24 cellular contexts compared by ENCODE assay signal in genomic region chr15:69271217-69271616, GRCh38. TPM values are rescaled to one million over a fixed set of nuclear protein-coding genes. Genes with fewer than 3 reads are reported as not detected.
"Had no signal": no experiment of that assay in that cellular context is flagged by ENCODE, and none has a peak within 500 bp of the region (broad histone marks: within the 10 kb centered on the region; RNA-seq: fewer than 3 reads in every experiment).

No MANE protein-coding gene starts in this region.

- H3K4me2 ChIP-seq: smooth muscle cell had no signal

- H3K27me3 Mint-ChIP-seq: stimulated activated naive CD8-positive, alpha-beta T cell treated with anti-CD3 and anti-CD28 coated beads, Interleukin-15, Interleukin-2, amounts not matched to agents 100 ng/mL and 50 ng/mL, for 24 hours had no signal

- H3K9me3 ChIP-seq: left ventricle myocardium inferior, ovary, right atrium auricular region, right lobe of liver, suprapubic skin, thoracic aorta, tibial artery, upper lobe of right lung had no signal

- H3K27ac ChIP-seq: left ventricle myocardium inferior, ovary, right atrium auricular region, right lobe of liver, suprapubic skin, thoracic aorta, tibial artery, upper lobe of right lung had no signal

- H3K4me1 ChIP-seq: right lobe of liver, suprapubic skin, tibial artery had no signal

- H3K9me3 Mint-ChIP-seq: mesothelial cell of epicardium; naive B cell; natural killer cell; stimulated activated effector memory CD8-positive, alpha-beta T cell treated with anti-CD3 and anti-CD28 coated beads, Interleukin-12 subunit alpha, Interleukin-12 subunit beta, amount 100 ng/mL, for 72 hours; stimulated activated naive CD8-positive, alpha-beta T cell treated with anti-CD3 and anti-CD28 coated beads, Interleukin-15, Interleukin-2, amounts not matched to agents 100 ng/mL and 50 ng/mL, for 24 hours had no signal

- H3K27ac Mint-ChIP-seq: mesothelial cell of epicardium; naive B cell; natural killer cell; progenitor cell of endocrine pancreas; stimulated activated effector memory CD8-positive, alpha-beta T cell treated with anti-CD3 and anti-CD28 coated beads, Interleukin-12 subunit alpha, Interleukin-12 subunit beta, amount 100 ng/mL, for 72 hours; stimulated activated naive CD8-positive, alpha-beta T cell treated with anti-CD3 and anti-CD28 coated beads, Interleukin-15, Interleukin-2, amounts not matched to agents 100 ng/mL and 50 ng/mL, for 24 hours had no signal

- H3K27me3 ChIP-seq: ovary, right atrium auricular region, right lobe of liver, suprapubic skin, upper lobe of right lung had no signal

- H3K4me1 Mint-ChIP-seq: natural killer cell; stimulated activated effector memory CD8-positive, alpha-beta T cell treated with anti-CD3 and anti-CD28 coated beads, Interleukin-12 subunit alpha, Interleukin-12 subunit beta, amount 100 ng/mL, for 72 hours had no signal

- H3K4me3 Mint-ChIP-seq: mesothelial cell of epicardium; naive B cell; natural killer cell; stimulated activated effector memory CD8-positive, alpha-beta T cell treated with anti-CD3 and anti-CD28 coated beads, Interleukin-12 subunit alpha, Interleukin-12 subunit beta, amount 100 ng/mL, for 72 hours; stimulated activated naive CD8-positive, alpha-beta T cell treated with anti-CD3 and anti-CD28 coated beads, Interleukin-15, Interleukin-2, amounts not matched to agents 100 ng/mL and 50 ng/mL, for 24 hours had no signal

- H3K36me3 Mint-ChIP-seq: mesothelial cell of epicardium; naive B cell; natural killer cell; stimulated activated effector memory CD8-positive, alpha-beta T cell treated with anti-CD3 and anti-CD28 coated beads, Interleukin-12 subunit alpha, Interleukin-12 subunit beta, amount 100 ng/mL, for 72 hours had no signal

- ATAC-seq: natural killer cell; right lobe of liver; stimulated activated effector memory CD8-positive, alpha-beta T cell treated with anti-CD3 and anti-CD28 coated beads, Interleukin-12 subunit alpha, Interleukin-12 subunit beta, amount 100 ng/mL, for 72 hours; upper lobe of right lung had no signal

- H3K36me3 ChIP-seq: left ventricle myocardium inferior, ovary, right atrium auricular region, right lobe of liver, thoracic aorta, upper lobe of right lung had no signal

- DNase-seq: hypothalamus; islet precursor cell; left ventricle myocardium inferior; mesendoderm; naive B cell; natural killer cell; ovary; right lobe of liver; stimulated activated CD4-positive, alpha-beta T cell treated with anti-CD3 and anti-CD28 coated beads, Interleukin-1b, Interleukin-23, amount 100 ng/mL, for 48 hours; stimulated activated CD4-positive, alpha-beta T cell treated with anti-CD3 and anti-CD28 coated beads, Interleukin-4, amount 100 ng/mL, for 1 hour; stimulated activated naive CD4-positive, alpha-beta T cell; tibial artery; trophoblast cell; upper lobe of right lung had no signal

- H3K4me3 ChIP-seq: left ventricle myocardium inferior, lung, ovary, right atrium auricular region, right lobe of liver, smooth muscle cell, suprapubic skin, thoracic aorta, tibial artery, upper lobe of right lung had no signal

RNA-seq across cellular contexts. Expression of gene PAQR5, which starts 27.5 kb away (rescaled TPM):
- polyA plus RNA-seq: neural cell had no signal
